ENCODE assay signal across 28 cellular contexts in the genomic region with DNA sequence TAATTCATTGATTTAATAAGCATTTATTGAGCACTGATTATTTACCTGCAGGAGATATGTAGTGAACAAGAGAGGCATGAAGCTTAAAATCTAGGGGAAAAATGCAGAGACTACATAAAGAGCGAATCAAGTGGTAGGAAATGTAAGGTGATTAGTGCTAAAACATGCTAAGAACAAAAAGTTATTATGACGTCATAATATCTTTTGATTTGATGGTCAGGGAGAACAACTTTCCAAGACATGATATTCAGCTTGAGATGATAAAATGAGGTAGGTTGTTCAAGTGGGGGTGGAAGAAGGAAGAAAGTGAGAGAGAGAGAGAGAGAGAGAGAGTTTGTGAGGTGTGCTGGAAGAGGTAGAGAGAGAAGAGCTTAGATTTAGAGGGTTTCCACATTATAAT.
"Had no signal": no experiment of that assay in that cellular context is flagged by ENCODE, and none has a peak within 500 bp of the region (broad histone marks: within the 10 kb centered on the region; RNA-seq: fewer than 3 reads in every experiment).

No MANE protein-coding gene starts in this region.

- H3K27me3 ChIP-seq: neural progenitor cell, ovary, spleen, suprapubic skin, testis, tibial artery, transverse colon, upper lobe of right lung, uterus had no signal

- H3K27ac ChIP-seq: neural progenitor cell, ovary, parathyroid adenoma, psoas muscle, skin epidermis, spleen, suprapubic skin, testis, tibial artery, transverse colon, upper lobe of right lung, uterus had no signal

- H3K36me3 ChIP-seq: neural progenitor cell, ovary, spleen, suprapubic skin, tibial artery, transverse colon, upper lobe of right lung, uterus had no signal

- H3K79me2 ChIP-seq: parathyroid adenoma had no signal

- H3K9ac ChIP-seq: neural progenitor cell, parathyroid adenoma had no signal

- H2AFZ ChIP-seq: neural progenitor cell, parathyroid adenoma had no signal

- DNase-seq: natural killer cell; occipital lobe; ovary; posterior cingulate gyrus; psoas muscle; right cardiac atrium; spleen; stimulated activated CD4-positive, alpha-beta T cell treated with anti-CD3 and anti-CD28 coated beads, Interleukin-12 subunit alpha, Interleukin-12 subunit beta, amount 100 ng/mL, for 4 hours; stimulated activated CD4-positive, alpha-beta T cell treated with anti-CD3 and anti-CD28 coated beads, Interleukin-1b, Interleukin-23, amount 100 ng/mL, for 48 hours; stimulated activated CD4-positive, alpha-beta T cell treated with anti-CD3 and anti-CD28 coated beads, Interleukin-4, amount 100 ng/mL, for 1 hour; stimulated activated CD4-positive, alpha-beta T cell treated with anti-CD3 and anti-CD28 coated beads, Interleukin-4, amount 100 ng/mL, for 4 hours; stimulated activated CD8-positive, alpha-beta memory T cell treated with anti-CD3 and anti-CD28 coated beads, Interleukin-4, amount 100 ng/mL, for 48 hours; stimulated activated naive CD4-positive, alpha-beta T cell; stimulated activated naive CD8-positive, alpha-beta T cell treated with anti-CD3 and anti-CD28 coated beads, Interleukin-15, amount 100 ng/mL, for 72 hours; stimulated activated naive CD8-positive, alpha-beta T cell treated with anti-CD3 and anti-CD28 coated beads, Interleukin-15, Interleukin-2, amounts not matched to agents 100 U/mL and 50 U/mL, for 24 hours; substantia nigra; testis; tibial artery; transverse colon; upper lobe of right lung; uterus had no signal

- H3K4me2 ChIP-seq: neural progenitor cell, smooth muscle cell had no signal

- H3K4me1 ChIP-seq: neural progenitor cell, parathyroid adenoma, psoas muscle, spleen, testis, tibial artery, transverse colon, upper lobe of right lung, uterus had no signal

- H3K4me3 ChIP-seq: neural progenitor cell, ovary, psoas muscle, skin epidermis, smooth muscle cell, spleen, suprapubic skin, testis, tibial artery, transverse colon, upper lobe of right lung, uterus had no signal

- H3K9me3 ChIP-seq: ovary, psoas muscle, suprapubic skin, testis, tibial artery, transverse colon, upper lobe of right lung, uterus had no signal

- ATAC-seq: natural killer cell; psoas muscle; right cardiac atrium; sciatic nerve; stimulated activated memory B cell treated with anti-CD40 and anti-IgM and Interleukin-4, amounts not matched to agents 10 μg/mL and 1 μg/mL and 100 μg/mL, for 72 hours; stimulated activated naive CD8-positive, alpha-beta T cell treated with anti-CD3 and anti-CD28 coated beads, Interleukin-15, amount 100 ng/mL, for 72 hours; stimulated activated naive CD8-positive, alpha-beta T cell treated with anti-CD3 and anti-CD28 coated beads, Interleukin-15, Interleukin-2, amounts not matched to agents 100 U/mL and 50 U/mL, for 24 hours; upper lobe of right lung had no signal
